ENCODE assay signal across 6 cellular contexts in the genomic region with DNA sequence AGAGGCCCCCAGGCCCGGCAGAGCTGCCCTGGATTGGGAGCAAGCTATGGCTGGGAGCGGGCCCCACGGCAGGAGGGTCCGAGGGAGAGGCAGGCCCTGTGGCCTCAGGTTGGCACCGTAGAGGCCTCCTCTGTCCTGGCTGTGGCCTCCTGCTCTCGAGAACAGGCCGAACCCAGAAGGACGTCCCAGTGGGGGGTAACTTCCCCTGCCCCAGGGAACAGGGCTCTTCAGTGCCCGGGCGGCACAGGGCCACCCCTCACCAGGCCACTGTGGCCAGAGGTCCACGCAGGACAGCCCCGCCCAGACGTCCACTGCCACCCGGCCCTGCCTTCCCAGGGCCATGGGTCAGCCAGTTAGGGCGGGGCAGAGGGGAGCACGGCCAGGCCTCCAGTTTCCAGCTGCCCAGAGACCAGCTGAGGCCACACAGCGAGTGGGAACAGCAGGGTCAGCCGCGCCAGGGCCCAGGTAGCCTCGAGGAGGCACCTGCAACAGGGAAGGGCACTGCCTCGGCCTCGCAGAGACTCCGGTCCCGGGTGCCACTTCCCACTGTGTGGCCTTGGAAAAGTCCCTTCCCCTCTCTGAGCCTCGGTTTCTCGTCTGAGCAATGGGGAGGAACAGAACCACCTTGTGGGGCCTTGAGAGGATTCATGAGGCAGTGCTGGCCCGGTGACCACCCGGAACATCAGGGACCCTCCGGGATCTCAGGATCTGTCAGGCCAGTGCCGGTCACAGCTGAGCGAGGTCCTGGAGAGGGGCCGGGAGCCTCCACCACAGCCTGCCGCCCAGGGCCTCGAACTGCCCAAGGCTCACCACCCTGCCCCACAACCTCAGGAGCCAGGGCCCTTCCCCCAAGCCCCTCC.
"Had no signal": no experiment of that assay in that cellular context is flagged by ENCODE, and none has a peak within 500 bp of the region (broad histone marks: within the 10 kb centered on the region; RNA-seq: fewer than 3 reads in every experiment).

No MANE protein-coding gene starts in this region.

- H3K4me3 Mint-ChIP-seq: H9 had no signal

- H2AFZ ChIP-seq: GM23248 had no signal

- FAIRE-seq: HTR-8/SVneo, K562 had no signal

- H3K9ac ChIP-seq: GM23248 had no signal

- H3K4me3 ChIP-seq: GM23248, K562 had no signal

- H3K27ac Mint-ChIP-seq: H9 had no signal

- DNase-seq: GM23248, GOT3, H9, HCEC 1CT had no signal

- H3K4me1 Mint-ChIP-seq: H9 had no signal

- H3K27ac ChIP-seq: GM23248 had no signal

- H3K9me3 Mint-ChIP-seq: H9 had no signal
